16 cellular contexts compared by ENCODE assay signal in genomic region chr4:103451341-103451740, GRCh38.
"Had no signal": no experiment of that assay in that cellular context is flagged by ENCODE, and none has a peak within 500 bp of the region (broad histone marks: within the 10 kb centered on the region; RNA-seq: fewer than 3 reads in every experiment).

No MANE protein-coding gene starts in this region.

- H3K4me1 Mint-ChIP-seq: activated B cell treated with CpG ODN at 0.5 μM for 24 hours; activated CD4-positive, alpha-beta T cell treated with anti-CD3 and anti-CD28 coated beads, Interleukin-2, amount 10 ng/mL, durations not matched to agents 24 days and 14 days; activated T-helper 17 cell treated with anti-CD3 and anti-CD28 coated beads, Interleukin-2, amount 50 U/mL, for 72 hours; central memory CD8-positive, alpha-beta T cell had no signal

- H3K27ac ChIP-seq: prostate gland, stomach, thoracic aorta had no signal

- H3K4me1 ChIP-seq: prostate gland, stomach had no signal

- H3K36me3 Mint-ChIP-seq: natural killer cell treated with Interleukin-12 subunit alpha and Interleukin-12 subunit beta and Interleukin-15 and Interleukin-18, amount 100 ng/mL, for 72 hours had no signal

- H3K9me3 ChIP-seq: prostate gland had no signal

- ATAC-seq: activated T-helper 17 cell treated with anti-CD3 and anti-CD28 coated beads, Interleukin-2, amount 50 U/mL, for 72 hours; left colon; natural killer cell treated with Interleukin-12 subunit alpha and Interleukin-12 subunit beta and Interleukin-15 and Interleukin-18, amount 100 ng/mL, for 72 hours had no signal

- H3K36me3 ChIP-seq: prostate gland, stomach, thoracic aorta had no signal

- H3K27me3 Mint-ChIP-seq: activated B cell treated with CpG ODN at 0.5 μM for 24 hours; activated CD4-positive, alpha-beta T cell treated with anti-CD3 and anti-CD28 coated beads, Interleukin-2, amount 10 ng/mL, durations not matched to agents 24 days and 14 days; activated T-helper 17 cell treated with anti-CD3 and anti-CD28 coated beads, Interleukin-2, amount 50 U/mL, for 72 hours; central memory CD8-positive, alpha-beta T cell; natural killer cell treated with Interleukin-12 subunit alpha and Interleukin-12 subunit beta and Interleukin-15 and Interleukin-18, amount 100 ng/mL, for 72 hours had no signal

- H3K27ac Mint-ChIP-seq: activated B cell treated with CpG ODN at 0.5 μM for 24 hours; activated CD4-positive, alpha-beta T cell treated with anti-CD3 and anti-CD28 coated beads, Interleukin-2, amount 10 ng/mL, durations not matched to agents 24 days and 14 days; activated T-helper 17 cell treated with anti-CD3 and anti-CD28 coated beads, Interleukin-2, amount 50 U/mL, for 72 hours; natural killer cell treated with Interleukin-12 subunit alpha and Interleukin-12 subunit beta and Interleukin-15 and Interleukin-18, amount 100 ng/mL, for 72 hours; T-helper 1 cell treated with Interleukin-12 subunit alpha and Interleukin-12 subunit beta and Interleukin-4 antibody, amounts not matched to agents 30 μg/mL and 1 μg/mL, for 36 hours had no signal

- DNase-seq: activated B cell treated with CpG ODN at 0.5 μM for 24 hours; activated CD4-positive, alpha-beta T cell treated with anti-CD3 and anti-CD28 coated beads, Interleukin-2, amount 10 ng/mL, durations not matched to agents 24 days and 14 days; activated naive CD4-positive, alpha-beta T cell treated with anti-CD3 and anti-CD28 coated beads, Interleukin-2, amount 50 U/mL, for 16 hours; effector memory CD4-positive, alpha-beta T cell; hypothalamus; left colon; occipital lobe; stimulated activated CD4-positive, alpha-beta T cell treated with anti-CD3 and anti-CD28 coated beads, Interleukin-4, amount 100 ng/mL, for 1 hour; stomach had no signal

- H3K4me3 ChIP-seq: lung, prostate gland, stomach, thoracic aorta had no signal

- H3K4me3 Mint-ChIP-seq: activated B cell treated with CpG ODN at 0.5 μM for 24 hours; activated CD4-positive, alpha-beta T cell treated with anti-CD3 and anti-CD28 coated beads, Interleukin-2, amount 10 ng/mL, durations not matched to agents 24 days and 14 days; activated T-helper 17 cell treated with anti-CD3 and anti-CD28 coated beads, Interleukin-2, amount 50 U/mL, for 72 hours; central memory CD8-positive, alpha-beta T cell; natural killer cell treated with Interleukin-12 subunit alpha and Interleukin-12 subunit beta and Interleukin-15 and Interleukin-18, amount 100 ng/mL, for 72 hours; T-helper 1 cell treated with Interleukin-12 subunit alpha and Interleukin-12 subunit beta and Interleukin-4 antibody, amounts not matched to agents 30 μg/mL and 1 μg/mL, for 36 hours had no signal

- H3K9me3 Mint-ChIP-seq: activated B cell treated with CpG ODN at 0.5 μM for 24 hours; activated CD4-positive, alpha-beta T cell treated with anti-CD3 and anti-CD28 coated beads, Interleukin-2, amount 10 ng/mL, durations not matched to agents 24 days and 14 days; activated T-helper 17 cell treated with anti-CD3 and anti-CD28 coated beads, Interleukin-2, amount 50 U/mL, for 72 hours; central memory CD8-positive, alpha-beta T cell; T-helper 1 cell treated with Interleukin-12 subunit alpha and Interleukin-12 subunit beta and Interleukin-4 antibody, amounts not matched to agents 30 μg/mL and 1 μg/mL, for 36 hours had no signal

- H3K27me3 ChIP-seq: stomach had no signal
